8 cellular contexts compared by ENCODE assay signal in genomic region chr19:10112895-10113591, GRCh38. TPM values are rescaled to one million over a fixed set of nuclear protein-coding genes. Genes with fewer than 3 reads are reported as not detected.
DNase-seq lines count a peak whose midpoint lies in the region; ATAC-seq and TF ChIP-seq lines count a peak whose summit lies in the region.

No MANE protein-coding gene starts in this region.

- H3K4me2 ChIP-seq in OCI-LY1 (ENCODE audit: low read length) = peak overlapping the region; percentile 31; the same call in 1 of the 2 replicates

- peaks cover 65% of the 10 kb centered on the region for H3K4me1 ChIP-seq in OCI-LY1 (ENCODE audit: insufficient read depth, low read length, severe bottlenecking)

- H3K27me3 Mint-ChIP-seq in activated T-cell treated with anti-CD3 and anti-CD28 coated beads, Interleukin-2, amount 50 U/mL, for 4 hours (ENCODE audit: low read depth) = no peaks in the 10 kb centered on the region

- peaks cover 14% of the 10 kb centered on the region; the same call in 1 of the 2 replicates for H3F3A ChIP-seq in OCI-LY1 (ENCODE audit: insufficient read depth, low read length)

- no peaks in the 10 kb centered on the region for H4K20me1 ChIP-seq in OCI-LY1 (ENCODE audit: insufficient read depth, low read length)

- H3K36me3 ChIP-seq in OCI-LY1 (ENCODE audit: insufficient read depth, low read length) = peaks cover 84% of the 10 kb centered on the region

- H3K4me3 Mint-ChIP-seq in activated T-cell treated with anti-CD3 and anti-CD28 coated beads, Interleukin-2, amount 50 U/mL, for 4 hours = peak overlapping the region; percentile 64

- peak; percentile 41 for ATAC-seq in activated T-cell treated with anti-CD3 and anti-CD28 coated beads, Interleukin-2, amount 50 U/mL, for 4 hours
- peak; percentile 23 for ATAC-seq in sciatic nerve
- ATAC-seq in GM18861 (IDR thresholded peaks at IDR 0.05; ENCODE audit: unreplicated experiment) = no peak

- H2AFZ ChIP-seq in OCI-LY1 (ENCODE audit: low read length) = no peak overlapping the region

- TF ChIP-seq CTCF in OCI-LY1 (IDR thresholded peaks at IDR 0.05; ENCODE audit: low read length) = peak; percentile 86
- TF ChIP-seq CTCF in fibroblast of pulmonary artery (IDR thresholded peaks at IDR 0.05; ENCODE audit: low read length, missing control alignments) = peak; percentile 57

- no peaks in the 10 kb centered on the region for H3K79me2 ChIP-seq in OCI-LY1 (ENCODE audit: insufficient read depth, low read length)

- H3K9ac ChIP-seq in OCI-LY1 (ENCODE audit: low read length) = no peak overlapping the region; the same call in 1 of the 2 replicates

- DNase-seq in NCI-H524 (lab: John Stamatoyannopoulos, UW) (peak; percentile 28 to 69), NCI-H524 treated with DMSO at 0.1 percent for 48 hours (lab: John Stamatoyannopoulos, UW) (no peak), fibroblast of pulmonary artery (ENCODE audit: low read depth) (peak; percentile 44), sciatic nerve (ENCODE audit: low spot score) (no peak), DMS79 (lab: John Stamatoyannopoulos, UW) (no peak)
- peak; percentile 65 for DNase-seq in activated T-cell treated with anti-CD3 and anti-CD28 coated beads, Interleukin-2, amount 50 U/mL, for 4 hours

- H3K4me1 Mint-ChIP-seq in activated T-cell treated with anti-CD3 and anti-CD28 coated beads, Interleukin-2, amount 50 U/mL, for 4 hours (ENCODE audit: low read depth) = peaks cover 57% of the 10 kb centered on the region

- intact Hi-C loops in sciatic nerve (cut with DNase I) = no loop called here

- H3K27me3 ChIP-seq in OCI-LY1 (ENCODE audit: insufficient read depth, low read length) = no peaks in the 10 kb centered on the region

- H3K9me2 ChIP-seq in OCI-LY1 (ENCODE audit: low read depth, low read length) = no peaks in the 10 kb centered on the region

- H3K9me3 ChIP-seq in OCI-LY1 (ENCODE audit: low read length) = no peaks in the 10 kb centered on the region

- H3K9me3 Mint-ChIP-seq in activated T-cell treated with anti-CD3 and anti-CD28 coated beads, Interleukin-2, amount 50 U/mL, for 4 hours = no peaks in the 10 kb centered on the region

- H3K27ac ChIP-seq in OCI-LY1 (ENCODE audit: low read depth, low read length, poor library complexity, severe bottlenecking) = peak overlapping the region; percentile 89

- peaks cover 29% of the 10 kb centered on the region for H3K36me3 Mint-ChIP-seq in activated T-cell treated with anti-CD3 and anti-CD28 coated beads, Interleukin-2, amount 50 U/mL, for 4 hours (ENCODE audit: insufficient read depth)

- no peak overlapping the region for H3K4me3 ChIP-seq in OCI-LY1 (ENCODE audit: low read depth, low read length, poor library complexity, severe bottlenecking)
- H3K4me3 ChIP-seq in fibroblast of pulmonary artery (replicated peaks; ENCODE audit: low read depth, low read length) = no peak overlapping the region

RNA-seq across cellular contexts. Expression of gene P2RY11, which starts 1.6 kb away (rescaled TPM):
- total RNA-seq in activated T-cell treated with anti-CD3 and anti-CD28 coated beads, Interleukin-2, amount 50 U/mL, for 4 hours = 10 to 100 TPM; 74.8 to 87.5 (median 82.6) TPM
- total RNA-seq in sciatic nerve = 9.9 TPM

RNA-seq across cellular contexts. Expression of gene EIF3G, which starts 6.7 kb away (rescaled TPM):
- 100 to 1,000 TPM; 503 to 538 (median 523) TPM for total RNA-seq in activated T-cell treated with anti-CD3 and anti-CD28 coated beads, Interleukin-2, amount 50 U/mL, for 4 hours
- total RNA-seq in sciatic nerve = 155 TPM

RNA-seq across cellular contexts. Expression of gene PPAN, which starts 6.9 kb away (rescaled TPM):
- total RNA-seq in activated T-cell treated with anti-CD3 and anti-CD28 coated beads, Interleukin-2, amount 50 U/mL, for 4 hours = 100 to 1,000 TPM; 479 to 497 (median 489) TPM
- 31.3 TPM for total RNA-seq in sciatic nerve

RNA-seq across cellular contexts. Expression of gene ANGPTL6, which starts 10.6 kb away (rescaled TPM):
- 10 to 100 TPM in 1 of 3 donors, 1 to 10 TPM in 2; 9.2 to 11.0 (median 9.2) TPM for total RNA-seq in activated T-cell treated with anti-CD3 and anti-CD28 coated beads, Interleukin-2, amount 50 U/mL, for 4 hours
- total RNA-seq in sciatic nerve = not detected

RNA-seq across cellular contexts. Expression of gene SHFL, which starts 26.9 kb away (rescaled TPM):
- 10 to 100 TPM; 20.1 to 26.8 (median 26.2) TPM for total RNA-seq in activated T-cell treated with anti-CD3 and anti-CD28 coated beads, Interleukin-2, amount 50 U/mL, for 4 hours
- total RNA-seq in sciatic nerve = 47.0 TPM

Comparison
In these comparisons a context has a peak if more than half of its experiments do, and no peak if none do; other contexts are left out.
1. DNase-seq: peak in NCI-H524 (2 of 2), activated T-cell treated with anti-CD3 and anti-CD28 coated beads, Interleukin-2, amount 50 U/mL, for 4 hours (single experiment) and fibroblast of pulmonary artery (single experiment); none in NCI-H524 treated with DMSO at 0.1 percent for 48 hours (single experiment), sciatic nerve (single experiment) and DMS79 (single experiment).
2. RNA of gene PPAN, which starts 6.9 kb away (total RNA-seq): 479 to 497 TPM in activated T-cell treated with anti-CD3 and anti-CD28 coated beads, Interleukin-2, amount 50 U/mL, for 4 hours; 31.3 TPM in sciatic nerve (single experiment); every median in the first group is over 10 times any median in the second.